18 cellular contexts compared by ENCODE assay signal in the genomic region with DNA sequence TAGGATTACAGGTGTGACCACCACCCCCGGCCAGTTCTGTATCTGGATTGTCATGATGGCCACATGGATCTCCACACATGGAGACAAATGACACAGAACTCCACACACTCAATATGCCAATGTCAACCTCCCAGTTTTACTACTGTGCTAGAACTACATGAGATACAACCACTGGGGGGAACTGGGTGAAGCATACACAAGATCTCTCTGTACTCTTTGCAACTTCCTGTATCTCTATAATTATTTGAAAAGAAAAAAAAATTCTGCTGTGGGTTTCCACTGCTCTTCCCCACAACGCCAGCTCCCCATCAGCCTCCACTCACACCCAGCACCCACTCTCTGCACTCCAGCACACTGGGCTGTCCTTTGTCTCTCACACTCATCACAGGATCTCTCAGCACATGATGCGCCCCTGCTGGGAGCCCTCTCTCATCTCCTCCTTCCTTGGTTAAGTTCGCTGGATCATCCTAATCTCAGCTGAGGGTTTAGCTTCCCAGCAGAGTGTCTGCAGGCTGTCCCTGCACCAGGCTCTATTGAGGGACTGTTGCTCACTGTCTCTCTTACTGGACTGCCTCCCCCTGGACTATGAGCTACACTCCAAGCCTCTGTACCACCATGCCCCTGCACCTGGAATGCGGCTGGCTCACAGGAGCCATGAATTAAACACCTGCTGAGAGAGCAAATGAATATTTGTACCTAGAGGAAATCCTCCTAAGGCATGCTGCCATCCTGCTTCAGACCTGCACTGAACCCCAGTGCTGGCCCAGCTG. TPM values are rescaled to one million over a fixed set of nuclear protein-coding genes. Genes with fewer than 3 reads are reported as not detected.
A peak's percentile ranks its signal among the peaks of the same experiment; 100 is the strongest.
DNase-seq lines count a peak whose midpoint lies in the region; ATAC-seq and TF ChIP-seq lines count a peak whose summit lies in the region.
"Had no signal": no experiment of that assay in that cellular context is flagged by ENCODE, and none has a peak within 500 bp of the region (broad histone marks: within the 10 kb centered on the region; RNA-seq: fewer than 3 reads in every experiment).

No MANE protein-coding gene starts in this region.

- POLR2A ChIA-PET in activated CD4-positive, alpha-beta T cell treated with anti-CD3 and anti-CD28 coated beads for 36 hours (lab: Charles Lee): no interaction called here

- no peak for ATAC-seq in activated CD4-positive, alpha-beta T cell treated with anti-CD3 and anti-CD28 coated beads for 36 hours
- ATAC-seq in natural killer cell: peak; percentile 75 to 77 (median 77)
- ATAC-seq in HG02870 (IDR thresholded peaks at IDR 0.05; ENCODE audit: unreplicated experiment): no peak
- ATAC-seq: activated T-cell treated with anti-CD3 and anti-CD28 coated beads, Interleukin-2, amount 50 U/mL, for 4 hours had no signal

- no peak overlapping the region for H3K27ac ChIP-seq in coronary artery
- H3K27ac ChIP-seq: BLaER1, SJSA1, thyroid gland had no signal

- TF ChIP-seq CTCF in chondrocyte (IDR thresholded peaks at IDR 0.05) (no peak), natural killer cell (IDR thresholded peaks at IDR 0.05) (no peak), coronary artery (IDR thresholded peaks at IDR 0.05) (no peak)

- H3K36me3 Mint-ChIP-seq in activated CD4-positive, alpha-beta T cell treated with anti-CD3 and anti-CD28 coated beads for 36 hours (ENCODE audit: low read depth): peaks cover 29% of the 10 kb centered on the region
- peaks cover 38% of the 10 kb centered on the region for H3K36me3 Mint-ChIP-seq in chondrocyte (ENCODE audit: low read depth)
- H3K36me3 Mint-ChIP-seq in natural killer cell: peaks cover 18% of the 10 kb centered on the region

- H3K4me3 Mint-ChIP-seq in activated CD4-positive, alpha-beta T cell treated with anti-CD3 and anti-CD28 coated beads for 36 hours: no peak overlapping the region
- H3K4me3 Mint-ChIP-seq in chondrocyte (ENCODE audit: unreplicated experiment): no peak overlapping the region
- peak overlapping the region; percentile 73 for H3K4me3 Mint-ChIP-seq in natural killer cell
- H3K4me3 Mint-ChIP-seq: activated T-cell treated with anti-CD3 and anti-CD28 coated beads, Interleukin-2, amount 50 U/mL, for 4 hours had no signal

- CTCF ChIA-PET in activated CD4-positive, alpha-beta T cell treated with anti-CD3 and anti-CD28 coated beads for 36 hours (lab: Charles Lee): interaction anchor here (0.6 to 1.5 kb wide), 5 partner anchors 11 to 358 kb away, joined by 3 to 5 read pairs (median 3); no protein-coding TSS in a partner anchor

- H3K4me1 Mint-ChIP-seq in activated CD4-positive, alpha-beta T cell treated with anti-CD3 and anti-CD28 coated beads for 36 hours: peaks cover 10% of the 10 kb centered on the region
- no peaks in the 10 kb centered on the region for H3K4me1 Mint-ChIP-seq in chondrocyte (ENCODE audit: low read depth)
- peaks cover 19 to 31% of the 10 kb centered on the region in 2 donors for H3K4me1 Mint-ChIP-seq in natural killer cell

- peak overlapping the region; percentile 32 for H3K27ac Mint-ChIP-seq in activated CD4-positive, alpha-beta T cell treated with anti-CD3 and anti-CD28 coated beads for 36 hours
- H3K27ac Mint-ChIP-seq in chondrocyte (ENCODE audit: unreplicated experiment) (peak overlapping the region; percentile 4), natural killer cell (peak overlapping the region; percentile 77 to 81)

- H3K9me3 Mint-ChIP-seq in activated CD4-positive, alpha-beta T cell treated with anti-CD3 and anti-CD28 coated beads for 36 hours (ENCODE audit: low read depth): no peaks in the 10 kb centered on the region
- H3K9me3 Mint-ChIP-seq in chondrocyte (ENCODE audit: low read depth) (no peaks in the 10 kb centered on the region), natural killer cell (no peaks in the 10 kb centered on the region)
- H3K9me3 Mint-ChIP-seq: activated T-cell treated with anti-CD3 and anti-CD28 coated beads, Interleukin-2, amount 50 U/mL, for 4 hours had no signal

- no peak for DNase-seq in activated CD4-positive, alpha-beta T cell treated with anti-CD3 and anti-CD28 coated beads for 36 hours
- DNase-seq in activated CD4-positive, alpha-beta T cell treated with anti-CD3 and anti-CD28 coated beads, Interleukin-2, amount 50 U/mL, for 4 hours: no peak
- DNase-seq in SK-MEL-5 (ENCODE audit: low read depth, low spot score): peak; percentile 93
- DNase-seq in chondrocyte (ENCODE audit: low spot score): no peak
- no peak for DNase-seq in natural killer cell
- DNase-seq in coronary artery (ENCODE audit: low spot score): no peak
- no peak for DNase-seq in NCI-H510A (lab: John Stamatoyannopoulos, UW)
- DNase-seq: activated CD4-positive, CD25-positive, alpha-beta regulatory T cell treated with anti-CD3 and anti-CD28 coated beads, Interleukin-2, amount 50 U/mL, for 72 hours; activated T-cell treated with anti-CD3 and anti-CD28 coated beads, Interleukin-2, amount 50 U/mL, for 4 hours; aorta; hypothalamus; NCI-H1105 treated with DMSO at 0.1 percent for 48 hours; NCI-H748 treated with DMSO at 0.1 percent for 48 hours; T1000; thyroid gland had no signal

- in situ Hi-C loops in SK-MEL-5 (cut with HindIII; ENCODE audit: low pct_unique_long_range_greater_than_20kb, low sequenced_read_pairs): no loop called here

- no peak overlapping the region for H3K4me3 ChIP-seq in coronary artery
- H3K4me3 ChIP-seq: BLaER1, SJSA1, thyroid gland had no signal

- no peaks in the 10 kb centered on the region for H3K27me3 Mint-ChIP-seq in activated CD4-positive, alpha-beta T cell treated with anti-CD3 and anti-CD28 coated beads for 36 hours
- H3K27me3 Mint-ChIP-seq in chondrocyte (ENCODE audit: low read depth) (no peaks in the 10 kb centered on the region), natural killer cell (ENCODE audit: low read depth in 2 of 2) (no peaks in the 10 kb centered on the region)

- intact Hi-C loops in activated CD4-positive, alpha-beta T cell treated with anti-CD3 and anti-CD28 coated beads for 36 hours (cut with DNase I, micrococcal nuclease): no loop called here
- intact Hi-C loops in natural killer cell (cut with micrococcal nuclease): no loop called here

RNA-seq across cellular contexts. Expression of a gene that starts 10.7 kb away (rescaled TPM):
- 10 to 100 TPM; 32.1 to 51.8 TPM for total RNA-seq in activated CD4-positive, alpha-beta T cell treated with anti-CD3 and anti-CD28 coated beads for 36 hours
- 12.7 and 13.9 TPM in 2 replicates for total RNA-seq in SK-MEL-5 (2014; rRNA removed; shearing (Covaris generic))
- polyA plus RNA-seq in SK-MEL-5 (2015; cell fraction: cytosol; rRNA removed): 13.3 and 19.2 TPM in 2 replicates
- polyA plus RNA-seq in SK-MEL-5 (2015; cell fraction: nucleus; rRNA removed): 10.7 and 14.5 TPM in 2 replicates
- total RNA-seq in chondrocyte (19.1 to 29.7 TPM (median 26.3 TPM) in 3 replicates), natural killer cell (10 to 100 TPM; 36.5 to 47.2 (median 38.3) TPM)

RNA-seq across cellular contexts. Expression of a gene that starts 28.6 kb away (rescaled TPM):
- total RNA-seq in activated CD4-positive, alpha-beta T cell treated with anti-CD3 and anti-CD28 coated beads for 36 hours: 10 to 100 TPM; 44.9 to 65.5 TPM
- total RNA-seq in SK-MEL-5 (2014; rRNA removed; shearing (Covaris generic)): 34.9 and 36.3 TPM in 2 replicates
- polyA plus RNA-seq in SK-MEL-5 (2015; cell fraction: cytosol; rRNA removed): 19.2 and 22.6 TPM in 2 replicates
- 4.7 and 11.1 TPM in 2 replicates for polyA plus RNA-seq in SK-MEL-5 (2015; cell fraction: nucleus; rRNA removed)
- total RNA-seq in chondrocyte (31.3 to 44.7 TPM (median 31.9 TPM) in 3 replicates), natural killer cell (10 to 100 TPM; 51.9 to 58.2 (median 56.1) TPM)

RNA-seq across cellular contexts. Expression of a gene that starts 51.4 kb away (rescaled TPM):
- 100 to 1,000 TPM; 305 to 379 TPM for total RNA-seq in activated CD4-positive, alpha-beta T cell treated with anti-CD3 and anti-CD28 coated beads for 36 hours
- total RNA-seq in SK-MEL-5 (2014; rRNA removed; shearing (Covaris generic)): 396 and 418 TPM in 2 replicates
- polyA plus RNA-seq in SK-MEL-5 (2015; cell fraction: cytosol; rRNA removed): 343 and 344 TPM in 2 replicates
- 182 and 199 TPM in 2 replicates for polyA plus RNA-seq in SK-MEL-5 (2015; cell fraction: nucleus; rRNA removed)
- 130 to 158 TPM (median 138 TPM) in 3 replicates for total RNA-seq in chondrocyte
- total RNA-seq in natural killer cell: 100 to 1,000 TPM; 202 to 223 (median 211) TPM

Comparison
In these comparisons a context has a peak if more than half of its experiments do, and no peak if none do; other contexts are left out.
1. ATAC-seq: peak in natural killer cell (3 of 3); none in activated CD4-positive, alpha-beta T cell treated with anti-CD3 and anti-CD28 coated beads for 36 hours (single experiment) and HG02870 (single experiment).
2. H3K27ac Mint-ChIP-seq: peak in every context shown above with its lines; median percentile 79 in natural killer cell; 32 in activated CD4-positive, alpha-beta T cell treated with anti-CD3 and anti-CD28 coated beads for 36 hours; 4 in chondrocyte.